Comparison of ENCODE assay signal across 14 cellular contexts in the genomic region with DNA sequence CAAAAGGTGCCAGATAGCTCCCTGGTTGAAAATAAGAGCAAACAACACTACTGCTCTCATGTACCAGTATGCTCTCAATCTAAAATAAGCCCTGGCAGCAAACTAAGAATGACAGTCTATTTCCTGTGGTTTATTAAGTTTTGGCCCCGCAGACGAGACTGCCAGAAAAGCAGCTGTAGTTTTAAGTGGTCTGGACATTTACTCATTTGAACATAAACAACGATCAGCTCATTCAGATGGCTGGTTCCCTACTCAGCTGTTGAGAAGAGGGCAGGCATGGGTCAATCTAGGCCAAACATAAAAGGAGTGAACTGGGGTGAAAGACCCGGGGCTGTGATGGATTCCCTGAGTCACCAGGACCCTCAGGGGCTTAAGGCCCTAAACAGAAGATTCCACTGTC. TPM values are rescaled to one million over a fixed set of nuclear protein-coding genes. Genes with fewer than 3 reads are reported as not detected.
DNase-seq lines count a peak whose midpoint lies in the region; ATAC-seq and TF ChIP-seq lines count a peak whose summit lies in the region.
"Had no signal": no experiment of that assay in that cellular context is flagged by ENCODE, and none has a peak within 500 bp of the region (broad histone marks: within the 10 kb centered on the region; RNA-seq: fewer than 3 reads in every experiment).

No MANE protein-coding gene starts in this region.

- no peaks in the 10 kb centered on the region; the same call in 1 of the 2 replicates for H3K9me3 ChIP-seq in Karpas-422 (ENCODE audit: low read length)

- H3K4me2 ChIP-seq in Karpas-422 (ENCODE audit: low read depth, low read length, poor library complexity, severe bottlenecking): no peak overlapping the region

- H3K4me3 ChIP-seq in brain microvascular endothelial cell (ENCODE audit: low read depth, low read length) (no peak overlapping the region), Karpas-422 (ENCODE audit: low read length) (no peak overlapping the region)

- H3K27ac Mint-ChIP-seq in nephron: peak overlapping the region; percentile 34 to 66 (median 37)
- H3K27ac Mint-ChIP-seq: activated CD4-positive, alpha-beta T cell treated with anti-CD3 and anti-CD28 coated beads, Interleukin-2, amount 10 ng/mL, durations not matched to agents 7 days and 5 days; naive thymus-derived CD8-positive, alpha-beta T cell; T-helper 1 cell treated with Interleukin-12 subunit alpha and Interleukin-12 subunit beta and Interleukin-4 antibody, amounts not matched to agents 30 μg/mL and 1 μg/mL, for 36 hours had no signal

- H3K36me3 Mint-ChIP-seq in nephron (ENCODE audit: low read depth): peaks cover 25% of the 10 kb centered on the region
- H3K36me3 Mint-ChIP-seq: naive thymus-derived CD8-positive, alpha-beta T cell had no signal

- H3K9me2 ChIP-seq in Karpas-422 (replicated peaks; ENCODE audit: insufficient read depth, low read length): no peaks in the 10 kb centered on the region

- H2AFZ ChIP-seq in Karpas-422 (ENCODE audit: low read length): no peak overlapping the region

- TF ChIP-seq CTCF in brain microvascular endothelial cell (IDR thresholded peaks at IDR 0.05; ENCODE audit: low read depth, low read length, missing control alignments) (no peak), nephron (IDR thresholded peaks at IDR 0.05; ENCODE audit: unreplicated experiment in 3 of 3) (no peak)

- H3K36me3 ChIP-seq in brain microvascular endothelial cell (replicated peaks): no peaks in the 10 kb centered on the region
- H3K36me3 ChIP-seq in Karpas-422 (ENCODE audit: insufficient read depth, low read length): no peaks in the 10 kb centered on the region

- no peaks in the 10 kb centered on the region for H3K79me2 ChIP-seq in Karpas-422 (ENCODE audit: low read length)

- no peak overlapping the region for H3K9ac ChIP-seq in Karpas-422 (ENCODE audit: low read length)

- H4K20me1 ChIP-seq in Karpas-422 (ENCODE audit: insufficient read depth, low read depth, low read length): no peaks in the 10 kb centered on the region

- H3K27me3 ChIP-seq in brain microvascular endothelial cell (replicated peaks) (peaks cover 21% of the 10 kb centered on the region), Karpas-422 (ENCODE audit: low read length) (peaks cover 3% of the 10 kb centered on the region; the same call in 1 of the 2 replicates)

- DNase-seq in AG08396 (ENCODE audit: low spot score): peak; percentile 58
- DNase-seq in LHCN-M2 (ENCODE audit: low read depth): peak; percentile 90
- DNase-seq in brain microvascular endothelial cell: peak; percentile 40
- no peak for DNase-seq in stimulated activated CD4-positive, alpha-beta T cell treated with anti-CD3 and anti-CD28 coated beads, Interleukin-15, amount 100 ng/mL, for 24 hours
- DNase-seq in Karpas-422: no peak
- DNase-seq: activated CD4-positive, alpha-beta T cell treated with anti-CD3 and anti-CD28 coated beads, Interleukin-2, amount 10 ng/mL, durations not matched to agents 7 days and 5 days; naive thymus-derived CD8-positive, alpha-beta T cell; NCI-H2029 treated with DMSO at 0.1 percent for 48 hours had no signal

- H3K27ac ChIP-seq in brain microvascular endothelial cell: peak overlapping the region; percentile 2
- no peak overlapping the region for H3K27ac ChIP-seq in Karpas-422 (ENCODE audit: low read length)

- H3K4me1 ChIP-seq in Karpas-422 (ENCODE audit: low read length): no peaks in the 10 kb centered on the region

- H3K4me1 Mint-ChIP-seq in nephron: peaks cover 42% of the 10 kb centered on the region

- in situ Hi-C loops in brain microvascular endothelial cell (cut with HindIII; ENCODE audit: low pct_ligation_motif_present, low sequenced_read_pairs): no loop called here

- H3K27me3 Mint-ChIP-seq in nephron (ENCODE audit: low read depth): peaks cover 7% of the 10 kb centered on the region

- peaks cover 3% of the 10 kb centered on the region for H3K9me3 Mint-ChIP-seq in nephron
- H3K9me3 Mint-ChIP-seq: activated CD4-positive, alpha-beta T cell treated with anti-CD3 and anti-CD28 coated beads, Interleukin-2, amount 10 ng/mL, durations not matched to agents 7 days and 5 days; central memory CD8-positive, alpha-beta T cell; naive thymus-derived CD8-positive, alpha-beta T cell had no signal

- ATAC-seq in GM21528 (IDR thresholded peaks at IDR 0.05; ENCODE audit: low FRiP score, unreplicated experiment) (no peak), HG03342 (IDR thresholded peaks at IDR 0.05; ENCODE audit: unreplicated experiment) (no peak)
- ATAC-seq: naive thymus-derived CD8-positive, alpha-beta T cell had no signal

- peak overlapping the region; percentile 24 to 42 (median 31) for H3K4me3 Mint-ChIP-seq in nephron
- H3K4me3 Mint-ChIP-seq: activated CD4-positive, alpha-beta T cell treated with anti-CD3 and anti-CD28 coated beads, Interleukin-2, amount 10 ng/mL, durations not matched to agents 7 days and 5 days; central memory CD8-positive, alpha-beta T cell; naive thymus-derived CD8-positive, alpha-beta T cell; T-helper 1 cell treated with Interleukin-12 subunit alpha and Interleukin-12 subunit beta and Interleukin-4 antibody, amounts not matched to agents 30 μg/mL and 1 μg/mL, for 36 hours had no signal

RNA-seq across cellular contexts. Expression of gene TRIL, which starts 4.5 kb away (rescaled TPM):
- 0.32 and 0.46 TPM in 2 replicates for total RNA-seq in LHCN-M2 (2014; rRNA removed)
- polyA plus RNA-seq in LHCN-M2 (2012): 0.02 TPM
- total RNA-seq in Karpas-422 (2014; rRNA removed; shearing (Covaris generic); ENCODE audit: low replicate concordance): not detected in 2 replicates
- total RNA-seq: activated CD4-positive, alpha-beta T cell treated with anti-CD3 and anti-CD28 coated beads, Interleukin-2, amount 10 ng/mL, durations not matched to agents 7 days and 5 days; naive thymus-derived CD8-positive, alpha-beta T cell had no signal
- polyA plus RNA-seq: BJ; naive thymus-derived CD8-positive, alpha-beta T cell had no signal

Comparison
In these comparisons a context has a peak if more than half of its experiments do, and no peak if none do; other contexts are left out.
1. DNase-seq: peak in AG08396 (single experiment), LHCN-M2 (single experiment) and brain microvascular endothelial cell (single experiment); none in stimulated activated CD4-positive, alpha-beta T cell treated with anti-CD3 and anti-CD28 coated beads, Interleukin-15, amount 100 ng/mL, for 24 hours (single experiment) and Karpas-422 (single experiment).